In genomic region chr1:32798679-32799416, GRCh38 we compare ENCODE assay signal across 11 cellular contexts. TPM values are rescaled to one million over a fixed set of nuclear protein-coding genes. Genes with fewer than 3 reads are reported as not detected.
A peak's percentile ranks its signal among the peaks of the same experiment; 100 is the strongest.
DNase-seq lines count a peak whose midpoint lies in the region; ATAC-seq and TF ChIP-seq lines count a peak whose summit lies in the region.
"Had no signal": no experiment of that assay in that cellular context is flagged by ENCODE, and none has a peak within 500 bp of the region (broad histone marks: within the 10 kb centered on the region; RNA-seq: fewer than 3 reads in every experiment).

No MANE protein-coding gene starts in this region.

- peaks cover 54% of the 10 kb centered on the region for H3K4me1 ChIP-seq in CD8-positive, alpha-beta memory T cell (ENCODE audit: insufficient read depth, low read length)
- H3K4me1 ChIP-seq in sigmoid colon = no peaks in the 10 kb centered on the region
- H3K4me1 ChIP-seq: uterus had no signal

- peak overlapping the region; percentile 86 to 97 (median 95) for H3K27ac Mint-ChIP-seq in CD8-positive, alpha-beta memory T cell
- H3K27ac Mint-ChIP-seq in activated CD4-positive, alpha-beta memory T cell treated with anti-CD3 and anti-CD28 coated beads for 36 hours = peak overlapping the region; percentile 89

- H3K9me3 ChIP-seq in CD8-positive, alpha-beta memory T cell (ENCODE audit: low read length) = no peaks in the 10 kb centered on the region
- H3K9me3 ChIP-seq in sigmoid colon = no peaks in the 10 kb centered on the region
- H3K9me3 ChIP-seq: uterus had no signal

- H3K36me3 ChIP-seq in CD8-positive, alpha-beta memory T cell (ENCODE audit: insufficient read depth, low read length) = peaks cover 8% of the 10 kb centered on the region
- peaks cover 0 to 62% (median 8%) of the 10 kb centered on the region in 4 donors for H3K36me3 ChIP-seq in sigmoid colon
- H3K36me3 ChIP-seq: uterus had no signal

- H3K27me3 ChIP-seq in CD8-positive, alpha-beta memory T cell (ENCODE audit: insufficient read depth, low read length, poor library complexity, severe bottlenecking) = no peaks in the 10 kb centered on the region
- H3K27me3 ChIP-seq in sigmoid colon = no peaks in the 10 kb centered on the region
- H3K27me3 ChIP-seq: uterus had no signal

- peak overlapping the region; percentile 43 to 82 (median 66) for H3K4me3 Mint-ChIP-seq in CD8-positive, alpha-beta memory T cell
- H3K4me3 Mint-ChIP-seq in activated CD4-positive, alpha-beta memory T cell treated with anti-CD3 and anti-CD28 coated beads for 36 hours = peak overlapping the region; percentile 17

- WGBS in sigmoid colon, 2 donors = 82 to 86% methylated on average over 8 of the region's 8 CpGs

- intact Hi-C loops in activated CD4-positive, alpha-beta memory T cell treated with anti-CD3 and anti-CD28 coated beads for 36 hours (cut with micrococcal nuclease) = loop anchor here (1.0 to 5.0 kb wide), 3 partner anchors 18 to 328 kb away; partner anchors contain the start of genes S100PBP, YARS1 and ZBTB8OS
- intact Hi-C loops in sigmoid colon (cut with DNase I) = no loop called here

- CTCF ChIA-PET in CD8-positive, alpha-beta memory T cell (lab: Charles Lee) = interaction anchor here (0.6 to 1.6 kb wide), 3 partner anchors 18 to 86 kb away, joined by 3 to 6 read pairs (median 3); no protein-coding TSS in a partner anchor
- CTCF ChIA-PET in activated CD4-positive, alpha-beta memory T cell treated with anti-CD3 and anti-CD28 coated beads for 36 hours (lab: Charles Lee) = interaction anchor here (1.8 kb wide), 1 partner anchor 25 kb away, joined by 5 read pairs; no protein-coding TSS in a partner anchor

- no peaks in the 10 kb centered on the region for H3K9me3 Mint-ChIP-seq in CD8-positive, alpha-beta memory T cell
- no peaks in the 10 kb centered on the region for H3K9me3 Mint-ChIP-seq in activated CD4-positive, alpha-beta memory T cell treated with anti-CD3 and anti-CD28 coated beads for 36 hours

- peak in 3 of 5 donors; percentile 36 to 78 (median 51) for DNase-seq in CD8-positive, alpha-beta memory T cell
- peak; percentile 24 for DNase-seq in activated CD4-positive, alpha-beta memory T cell treated with anti-CD3 and anti-CD28 coated beads for 36 hours
- DNase-seq in epithelial cell of prostate (ENCODE audit: low read depth, low spot score) (no peak), middle frontal gyrus (ENCODE audit: extremely low spot score, low spot score) (no peak), GOT3 (lab: John Stamatoyannopoulos, UW) (no peak), pons (ENCODE audit: low spot score) (no peak), sigmoid colon (no peak)
- DNase-seq: left ventricle myocardium superior, NCI-H187 treated with DMSO at 0.1 percent for 48 hours, uterus had no signal

- ATAC-seq in GM18520 (IDR thresholded peaks at IDR 0.05; ENCODE audit: unreplicated experiment) = peak; percentile 72
- ATAC-seq: left ventricle myocardium superior had no signal

- no peak for TF ChIP-seq POLR2A in sigmoid colon (IDR thresholded peaks at IDR 0.05)

- peak overlapping the region; percentile 36 for H3K27ac ChIP-seq in CD8-positive, alpha-beta memory T cell (ENCODE audit: low read depth, low read length)
- H3K27ac ChIP-seq in epithelial cell of prostate (peak overlapping the region; percentile 39), sigmoid colon (no peak overlapping the region)
- H3K27ac ChIP-seq: uterus had no signal

- H3K27me3 Mint-ChIP-seq in CD8-positive, alpha-beta memory T cell = no peaks in the 10 kb centered on the region
- no peaks in the 10 kb centered on the region for H3K27me3 Mint-ChIP-seq in activated CD4-positive, alpha-beta memory T cell treated with anti-CD3 and anti-CD28 coated beads for 36 hours

- TF ChIP-seq EP300 in sigmoid colon (IDR thresholded peaks at IDR 0.05) = no peak

- H3K4me3 ChIP-seq in CD8-positive, alpha-beta memory T cell (ENCODE audit: low read length) = peak overlapping the region; percentile 9
- no peak overlapping the region for H3K4me3 ChIP-seq in sigmoid colon
- H3K4me3 ChIP-seq: uterus had no signal

- H3K4me1 Mint-ChIP-seq in CD8-positive, alpha-beta memory T cell = peaks cover 53 to 67% (median 61%) of the 10 kb centered on the region in 3 donors
- H3K4me1 Mint-ChIP-seq in activated CD4-positive, alpha-beta memory T cell treated with anti-CD3 and anti-CD28 coated beads for 36 hours (ENCODE audit: low read depth) = peaks cover 56% of the 10 kb centered on the region

- peaks cover 12 to 42% (median 14%) of the 10 kb centered on the region in 3 donors for H3K36me3 Mint-ChIP-seq in CD8-positive, alpha-beta memory T cell
- H3K36me3 Mint-ChIP-seq in activated CD4-positive, alpha-beta memory T cell treated with anti-CD3 and anti-CD28 coated beads for 36 hours = peaks cover 46% of the 10 kb centered on the region

- no peak for TF ChIP-seq CTCF in sigmoid colon (IDR thresholded peaks at IDR 0.05)

- POLR2A ChIA-PET in CD8-positive, alpha-beta memory T cell (lab: Charles Lee) = interaction anchor here (1.0 to 1.1 kb wide), 2 partner anchors 18 to 20 kb away, joined by 4 to 5 read pairs; partner anchors contain the start of genes S100PBP and YARS1
- POLR2A ChIA-PET in activated CD4-positive, alpha-beta memory T cell treated with anti-CD3 and anti-CD28 coated beads for 36 hours (lab: Charles Lee) = interaction anchor here (1.2 kb wide), 1 partner anchor 18 kb away, joined by 5 read pairs; the partner anchor contains the start of genes S100PBP and YARS1

RNA-seq across cellular contexts. Expression of gene YARS1, which starts 18.3 kb away (rescaled TPM):
- total RNA-seq in CD8-positive, alpha-beta memory T cell = 100 to 1,000 TPM; 205 to 219 TPM
- polyA plus RNA-seq in CD8-positive, alpha-beta memory T cell = 131 TPM
- total RNA-seq in activated CD4-positive, alpha-beta memory T cell treated with anti-CD3 and anti-CD28 coated beads for 36 hours = 100 to 1,000 TPM; 208 to 213 TPM
- 10 to 100 TPM; 29.6 to 46.8 (median 37.6) TPM for total RNA-seq in sigmoid colon
- 10 to 100 TPM; 28.7 to 65.2 (median 33.6) TPM for polyA plus RNA-seq in sigmoid colon

RNA-seq across cellular contexts. Expression of gene S100PBP, which starts 18.6 kb away (rescaled TPM):
- total RNA-seq in CD8-positive, alpha-beta memory T cell = 10 to 100 TPM; 28.6 to 30.6 TPM
- polyA plus RNA-seq in CD8-positive, alpha-beta memory T cell = 17.3 TPM
- 10 to 100 TPM; 30.4 to 32.7 TPM for total RNA-seq in activated CD4-positive, alpha-beta memory T cell treated with anti-CD3 and anti-CD28 coated beads for 36 hours
- total RNA-seq in sigmoid colon = 10 to 100 TPM; 25.2 to 50.7 (median 28.9) TPM
- 10 to 100 TPM in 2 of 3 donors, 1 to 10 TPM in 1; 3.2 to 12.7 (median 10.2) TPM for polyA plus RNA-seq in sigmoid colon

Comparison
In these comparisons a context has a peak if more than half of its experiments do, and no peak if none do; other contexts are left out.
1. DNase-seq: peak in CD8-positive, alpha-beta memory T cell (3 of 5) and activated CD4-positive, alpha-beta memory T cell treated with anti-CD3 and anti-CD28 coated beads for 36 hours (single experiment); none in epithelial cell of prostate (single experiment), middle frontal gyrus (single experiment), GOT3 (single experiment), pons (single experiment) and sigmoid colon (single experiment).
2. H3K27ac ChIP-seq: peak in CD8-positive, alpha-beta memory T cell (single experiment) and epithelial cell of prostate (single experiment); none in sigmoid colon (0 of 4).
3. RNA of gene YARS1, which starts 18.3 kb away (total RNA-seq): 205 to 219 TPM in CD8-positive, alpha-beta memory T cell and 208 to 213 TPM in activated CD4-positive, alpha-beta memory T cell treated with anti-CD3 and anti-CD28 coated beads for 36 hours; 29.6 to 46.8 TPM in sigmoid colon; every median in the first group is over 4 times any median in the second.